21 cellular contexts compared by ENCODE assay signal in the genomic region with DNA sequence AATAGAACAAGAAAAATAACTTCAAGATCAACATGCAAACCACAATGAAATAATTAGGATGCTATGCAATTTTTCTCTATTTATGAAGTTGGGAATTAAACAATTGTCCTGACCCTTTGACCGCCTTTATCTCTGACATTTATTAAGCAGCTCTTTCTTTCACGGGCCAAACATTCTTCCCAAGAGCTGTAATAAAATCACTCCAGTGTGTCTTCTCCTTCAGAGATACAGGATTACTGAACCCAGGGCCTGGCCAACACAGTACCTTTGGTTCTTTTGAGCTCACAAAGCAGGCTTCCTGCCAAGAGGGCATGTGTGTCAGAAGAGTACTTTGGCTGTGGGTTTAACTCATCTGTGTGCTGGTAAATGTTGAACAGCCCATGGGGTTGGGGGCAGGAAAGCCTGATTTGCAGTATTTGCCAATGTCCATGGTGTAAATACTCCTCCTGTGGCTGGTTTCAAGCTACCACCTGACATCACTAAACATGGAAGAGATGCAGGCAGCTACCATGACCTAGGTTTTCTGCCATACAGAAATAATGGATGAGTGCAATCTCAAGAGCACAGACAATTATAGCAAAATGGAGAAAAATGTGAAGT.
DNase-seq lines count a peak whose midpoint lies in the region; ATAC-seq, FAIRE-seq and TF ChIP-seq lines count a peak whose summit lies in the region.
"Had no signal": no experiment of that assay in that cellular context is flagged by ENCODE, and none has a peak within 500 bp of the region (broad histone marks: within the 10 kb centered on the region; RNA-seq: fewer than 3 reads in every experiment).

No MANE protein-coding gene starts in this region.

- peaks cover 37% of the 10 kb centered on the region for H3K36me3 ChIP-seq in GM23248 (ENCODE audit: low read depth)
- no peaks in the 10 kb centered on the region for H3K36me3 ChIP-seq in pancreas
- H3K36me3 ChIP-seq: BLaER1 treated with 17β-estradiol and CSF1 and Interleukin-3, amounts not matched to agents 10 nM and 100 nM; cardiac muscle cell; suprapubic skin; vagina had no signal

- no peaks in the 10 kb centered on the region for H3K79me2 ChIP-seq in GM23248 (ENCODE audit: insufficient read depth)

- H2AFZ ChIP-seq in GM23248, result no peak overlapping the region

- H4K20me1 ChIP-seq in GM23248 (ENCODE audit: insufficient read depth), result no peaks in the 10 kb centered on the region
- H4K20me1 ChIP-seq: BLaER1 treated with 17β-estradiol and CSF1 and Interleukin-3, amounts not matched to agents 10 nM and 100 nM had no signal

- in situ Hi-C loops in GM23248 (cut with MboI), result no loop called here

- H3K4me3 ChIP-seq in GM23248 (no peak overlapping the region), pancreas (no peak overlapping the region)
- H3K4me3 ChIP-seq: BLaER1 treated with 17β-estradiol and CSF1 and Interleukin-3, amounts not matched to agents 10 nM and 100 nM; cardiac muscle cell; heart right ventricle; suprapubic skin; vagina had no signal

- H3K4me2 ChIP-seq in GM23248 (ENCODE audit: unreplicated experiment), result no peak overlapping the region
- H3K4me2 ChIP-seq: BLaER1 treated with 17β-estradiol and CSF1 and Interleukin-3, amounts not matched to agents 10 nM and 100 nM had no signal

- no peak overlapping the region for H3K9ac ChIP-seq in GM23248
- H3K9ac ChIP-seq: BLaER1 treated with 17β-estradiol and CSF1 and Interleukin-3, amounts not matched to agents 10 nM and 100 nM had no signal

- no peak for FAIRE-seq in pancreas (lab: Jason Lieb, UNC)
- FAIRE-seq: kidney had no signal

- no peaks in the 10 kb centered on the region for H3K27me3 ChIP-seq in GM23248 (replicated peaks; ENCODE audit: insufficient read depth)
- H3K27me3 ChIP-seq in pancreas, result no peaks in the 10 kb centered on the region
- H3K27me3 ChIP-seq: BLaER1 treated with 17β-estradiol and CSF1 and Interleukin-3, amounts not matched to agents 10 nM and 100 nM; cardiac muscle cell; heart right ventricle; suprapubic skin; vagina had no signal

- ATAC-seq in pancreas, result peak in 3 of 4 donors; percentile 23 to 51 (median 27)
- no peak for ATAC-seq in GM19467 (IDR thresholded peaks at IDR 0.05; ENCODE audit: unreplicated experiment)
- no peak for ATAC-seq in HG03432 (IDR thresholded peaks at IDR 0.05; ENCODE audit: unreplicated experiment)
- ATAC-seq: esophagus mucosa, Right ventricle myocardium inferior had no signal

- H3F3A ChIP-seq in GM23248 (ENCODE audit: insufficient read depth), result peaks cover 54% of the 10 kb centered on the region

- no peak for TF ChIP-seq CTCF in pancreas (IDR thresholded peaks at IDR 0.05)

- no peaks in the 10 kb centered on the region for H3K9me2 ChIP-seq in GM23248 (ENCODE audit: insufficient read depth)

- intact Hi-C loops in pancreas (cut with DNase I), result no loop called here

- H3K27ac ChIP-seq in GM23248 (no peak overlapping the region), pancreas (peak overlapping the region in 2 of 4 donors; percentile 15 to 45)
- H3K27ac ChIP-seq: BLaER1 treated with 17β-estradiol and CSF1 and Interleukin-3, amounts not matched to agents 10 nM and 100 nM; cardiac muscle cell; heart right ventricle; suprapubic skin; vagina had no signal

- H3K4me1 ChIP-seq in GM23248 (ENCODE audit: insufficient read depth) (peaks cover 23% of the 10 kb centered on the region), pancreas (peaks cover 0 to 3% (median 0%) of the 10 kb centered on the region in 3 donors)
- H3K4me1 ChIP-seq: suprapubic skin, vagina had no signal

- H3K9me3 ChIP-seq in GM23248 (ENCODE audit: low read depth) (no peaks in the 10 kb centered on the region), pancreas (no peaks in the 10 kb centered on the region)
- H3K9me3 ChIP-seq: heart right ventricle, suprapubic skin, vagina had no signal

- WGBS in GM23248 (ENCODE audit: low coverage in 1 of 2, low lambda C conversion rate in 2 of 2, missing lambda C conversion rate in 2 of 2), 2 experiments, result 69 to 73% methylated on average over 2 of the region's 2 CpGs
- WGBS in pancreas, 2 donors, result 57 to 63% methylated on average over 2 of the region's 2 CpGs

- DNase-seq in GM23248 (peak; percentile 22), RPMI7951 (ENCODE audit: low read depth) (peak; percentile 4), fibroblast of peridontal ligament (ENCODE audit: extremely low read depth) (peak; percentile 8), pancreas (peak in 1 of 6 donors; percentile 26), NCI-H187 (lab: John Stamatoyannopoulos, UW) (no peak)
- DNase-seq: activated naive CD8-positive, alpha-beta T cell treated with anti-CD3 and anti-CD28 coated beads for 36 hours; heart right ventricle; kidney; mesendoderm; NCI-H187 treated with DMSO at 0.1 percent for 48 hours; NCI-H510A; nephron progenitor cell; stimulated activated CD4-positive, alpha-beta T cell treated with anti-CD3 and anti-CD28 coated beads, Interleukin-12 subunit alpha, Interleukin-12 subunit beta, amount 100 ng/mL, for 4 hours had no signal

Comparison
In these comparisons a context has a peak if more than half of its experiments do, and no peak if none do; other contexts are left out.
1. DNase-seq: peak in GM23248 (single experiment), RPMI7951 (single experiment) and fibroblast of peridontal ligament (single experiment); none in NCI-H187 (0 of 2).
2. ATAC-seq: peak in pancreas (3 of 4); none in GM19467 (single experiment) and HG03432 (single experiment).